Comparison of ENCODE assay signal across 8 cellular contexts in the genomic region with DNA sequence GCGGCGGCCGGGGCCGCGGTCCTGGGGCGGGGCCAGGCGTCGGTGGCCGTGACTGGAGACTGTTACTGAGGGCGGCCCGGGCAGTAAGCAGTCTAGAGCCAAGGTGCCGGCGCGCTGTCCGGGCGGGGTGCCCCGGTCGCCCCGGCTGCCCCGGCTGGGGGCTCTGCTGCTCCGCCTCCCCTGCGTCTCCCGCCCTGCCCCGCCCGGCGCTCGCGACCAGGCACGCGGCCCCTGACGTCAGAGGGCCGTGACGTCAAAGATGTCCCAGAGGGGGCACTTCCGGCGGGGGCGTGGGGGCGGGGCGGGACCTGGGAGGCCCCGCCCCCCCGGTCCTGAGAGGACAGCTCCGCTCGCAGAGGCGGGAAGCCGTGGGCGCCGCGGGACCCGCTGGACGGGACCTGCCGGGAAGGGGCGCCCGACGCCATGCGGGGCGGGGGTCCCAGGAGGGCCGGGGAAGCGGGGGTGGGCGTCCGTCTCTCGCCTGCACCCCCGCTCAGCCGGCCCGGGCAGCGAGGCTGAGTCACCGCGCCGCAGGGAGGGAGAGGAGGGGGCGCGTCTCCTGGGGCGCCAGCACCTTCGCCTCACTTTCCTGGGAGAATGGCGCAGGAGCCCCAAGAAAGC. TPM values are rescaled to one million over a fixed set of nuclear protein-coding genes. Genes with fewer than 3 reads are reported as not detected.
DNase-seq lines count a peak whose midpoint lies in the region; ATAC-seq and TF ChIP-seq lines count a peak whose summit lies in the region.

No MANE protein-coding gene starts in this region.

- no peak overlapping the region for H3K27ac Mint-ChIP-seq in HFFc6

- H3K27ac ChIP-seq in OCI-LY7 (ENCODE audit: low read depth, low read length, poor library complexity, severe bottlenecking) = no peak overlapping the region
- no peak overlapping the region for H3K27ac ChIP-seq in osteoblast (ENCODE audit: low read depth, low read length)

- ATAC-seq in HG02970 (IDR thresholded peaks at IDR 0.05; ENCODE audit: low FRiP score, unreplicated experiment) = peak; percentile 16

- CTCF ChIA-PET in OCI-LY7 (lab: Charles Lee; ENCODE audit: unreplicated experiment) = interaction anchor here (0.6 kb wide), 2 partner anchors 18 to 1631 kb away, joined by 3 to 4 read pairs; no protein-coding TSS in a partner anchor

- no TSS peak for BruUV-seq in OCI-LY7 (replicated peaks; lab: Mats Ljungman, UMichigan)

- H3K4me3 Mint-ChIP-seq in HFFc6 = no peak overlapping the region

- TF ChIP-seq CTCF in OCI-LY7 (conservative IDR thresholded peaks at IDR 0.05; ENCODE audit: low read length) (no peak), osteoblast (IDR thresholded peaks at IDR 0.05; ENCODE audit: extremely low read depth, low read depth, low read length) (no peak), HFFc6 (IDR thresholded peaks at IDR 0.05) (no peak; the same call in 1 of the 2 replicates)

- peaks cover 7% of the 10 kb centered on the region for H3K27me3 ChIP-seq in osteoblast (ENCODE audit: insufficient read depth, low read length)

- H3K36me3 ChIP-seq in OCI-LY7 (ENCODE audit: insufficient read depth, low read length) (no peaks in the 10 kb centered on the region), osteoblast (ENCODE audit: insufficient read depth, low read length) (peaks cover 5% of the 10 kb centered on the region)

- H3K4me1 ChIP-seq in OCI-LY7 (ENCODE audit: insufficient read depth, low read length, poor library complexity, severe bottlenecking) (peaks cover 24% of the 10 kb centered on the region), osteoblast (ENCODE audit: insufficient read depth, low read length) (peaks cover 17% of the 10 kb centered on the region)

- no peaks in the 10 kb centered on the region for H3K9me3 ChIP-seq in OCI-LY7 (ENCODE audit: low read length)
- H3K9me3 ChIP-seq in osteoblast (ENCODE audit: low read depth, low read length) = no peaks in the 10 kb centered on the region

- H3K36me3 Mint-ChIP-seq in HFFc6 (ENCODE audit: low read depth) = no peaks in the 10 kb centered on the region

- no peaks in the 10 kb centered on the region for H3K9me2 ChIP-seq in OCI-LY7 (ENCODE audit: insufficient read depth, low read length)

- H3K4me1 Mint-ChIP-seq in HFFc6 (ENCODE audit: low read depth) = peaks cover 22% of the 10 kb centered on the region

- H3K4me2 ChIP-seq in OCI-LY7 (ENCODE audit: low read length) (peak overlapping the region; percentile 72), osteoblast (ENCODE audit: insufficient read depth, low read length) (peak overlapping the region; percentile 74)

- H3K4me3 ChIP-seq in GM08714 (ENCODE audit: low read length) (peak overlapping the region; percentile 59; the same call in 1 of the 2 replicates), OCI-LY7 (ENCODE audit: low read depth, low read length, poor library complexity, severe bottlenecking) (peak overlapping the region; percentile 63), osteoblast (ENCODE audit: insufficient read depth, low read length) (peak overlapping the region; percentile 67)

- no peak overlapping the region for H2AFZ ChIP-seq in OCI-LY7 (ENCODE audit: low read length)
- H2AFZ ChIP-seq in osteoblast (ENCODE audit: low read length) = no peak overlapping the region

- POLR2A ChIA-PET in OCI-LY7 (lab: Charles Lee) = no interaction called here

- peak; percentile 37 for DNase-seq in OCI-LY7 (ENCODE audit: low spot score)
- DNase-seq in activated effector memory CD4-positive, alpha-beta T cell treated with Interleukin-2 at 50 U/mL for 16 hours = peak; percentile 48
- DNase-seq in globus pallidus (ENCODE audit: low spot score) = peak; percentile 50
- DNase-seq in osteoblast (ENCODE audit: insufficient read length, low spot score, missing footprints) = peak; percentile 97
- no peak for DNase-seq in SIG-M5 treated with dmso at 0.1 percent for 504 hours (lab: John Stamatoyannopoulos, UW; ENCODE audit: unreplicated experiment)
- DNase-seq in HFFc6 = no peak

- H3K9me3 Mint-ChIP-seq in HFFc6 = no peaks in the 10 kb centered on the region

- intact Hi-C loops in OCI-LY7 (cut with micrococcal nuclease; ENCODE audit: unreplicated experiment) = loop anchor here (5.0 kb wide), 1 partner anchor 287 kb away; the partner anchor contains the start of genes SGSM2 and TSR1

- peaks cover 2% of the 10 kb centered on the region; the same call in 1 of the 2 replicates for H3K27me3 Mint-ChIP-seq in HFFc6 (ENCODE audit: insufficient read depth)

- H4K20me1 ChIP-seq in OCI-LY7 (ENCODE audit: insufficient read depth, low read length) (no peaks in the 10 kb centered on the region), osteoblast (ENCODE audit: insufficient read depth, low read length) (no peaks in the 10 kb centered on the region)

- H3K79me2 ChIP-seq in OCI-LY7 (ENCODE audit: insufficient read depth, low read depth, low read length) = no peaks in the 10 kb centered on the region
- H3K79me2 ChIP-seq in osteoblast (ENCODE audit: insufficient read depth, low read length) = no peaks in the 10 kb centered on the region

RNA-seq across cellular contexts. Expression of gene HIC1, which starts 4.5 kb away (rescaled TPM):
- 0.19 TPM in 1 of 2 replicates, not detected in the other for total RNA-seq in OCI-LY7 (2014; rRNA removed; shearing (Covaris generic))
- total RNA-seq in OCI-LY7 (2022) (0.32 TPM in 1 of 2 replicates, not detected in the other), osteoblast (18.5 and 19.7 TPM in 2 replicates)
- total RNA-seq in HFFc6 (2021; fragmentation: NEBNext Ultra II Directional; extraction: Animal tissue kit (Norgen Biotek cat#: 25700)) = 10 to 100 TPM; 42.7 to 51.9 (median 48.0) TPM

RNA-seq across cellular contexts. Expression of gene OVCA2, which starts 8.5 kb away (rescaled TPM):
- total RNA-seq in OCI-LY7 (2014; rRNA removed; shearing (Covaris generic)) = 18.8 and 24.0 TPM in 2 replicates
- total RNA-seq in OCI-LY7 (2022) (18.2 and 21.9 TPM in 2 replicates), osteoblast (59.0 and 61.3 TPM in 2 replicates)
- 10 to 100 TPM; 39.5 to 44.3 (median 41.7) TPM for total RNA-seq in HFFc6 (2021; fragmentation: NEBNext Ultra II Directional; extraction: Animal tissue kit (Norgen Biotek cat#: 25700))

RNA-seq across cellular contexts. Expression of gene DPH1, which starts 20.4 kb away (rescaled TPM):
- 26.5 and 30.4 TPM in 2 replicates for total RNA-seq in OCI-LY7 (2014; rRNA removed; shearing (Covaris generic))
- total RNA-seq in OCI-LY7 (2022) (35.1 and 42.6 TPM in 2 replicates), osteoblast (52.7 and 63.7 TPM in 2 replicates)
- total RNA-seq in HFFc6 (2021; fragmentation: NEBNext Ultra II Directional; extraction: Animal tissue kit (Norgen Biotek cat#: 25700)) = 10 to 100 TPM; 65.9 to 81.6 (median 71.8) TPM

RNA-seq across cellular contexts. Expression of gene RTN4RL1, which starts 25.2 kb away (rescaled TPM):
- not detected in 2 replicates for total RNA-seq in OCI-LY7 (2014; rRNA removed; shearing (Covaris generic))
- not detected in 2 replicates for total RNA-seq in OCI-LY7 (2022)
- 1.1 and 1.5 TPM in 2 replicates for total RNA-seq in osteoblast
- total RNA-seq in HFFc6 (2021; fragmentation: NEBNext Ultra II Directional; extraction: Animal tissue kit (Norgen Biotek cat#: 25700)) = under 1 TPM; 0.33 to 0.60 (median 0.39) TPM

Comparison
In these comparisons a context has a peak if more than half of its experiments do, and no peak if none do; other contexts are left out.
1. DNase-seq: peak in OCI-LY7 (single experiment), activated effector memory CD4-positive, alpha-beta T cell treated with Interleukin-2 at 50 U/mL for 16 hours (single experiment), globus pallidus (single experiment) and osteoblast (single experiment); none in SIG-M5 treated with dmso at 0.1 percent for 504 hours (single experiment) and HFFc6 (single experiment).
2. RNA of gene HIC1, which starts 4.5 kb away (total RNA-seq): 42.7 to 51.9 TPM in HFFc6 and 18.5 to 19.7 TPM in osteoblast; 0.19 to 0.32 TPM in OCI-LY7; every median in the first group is over 10 times any median in the second.
3. Peak in every context shown above with its lines, with median percentiles within 50 percentile points of each other: H3K4me3 ChIP-seq.